ENCODE assay signal across 18 cellular contexts in the genomic region with DNA sequence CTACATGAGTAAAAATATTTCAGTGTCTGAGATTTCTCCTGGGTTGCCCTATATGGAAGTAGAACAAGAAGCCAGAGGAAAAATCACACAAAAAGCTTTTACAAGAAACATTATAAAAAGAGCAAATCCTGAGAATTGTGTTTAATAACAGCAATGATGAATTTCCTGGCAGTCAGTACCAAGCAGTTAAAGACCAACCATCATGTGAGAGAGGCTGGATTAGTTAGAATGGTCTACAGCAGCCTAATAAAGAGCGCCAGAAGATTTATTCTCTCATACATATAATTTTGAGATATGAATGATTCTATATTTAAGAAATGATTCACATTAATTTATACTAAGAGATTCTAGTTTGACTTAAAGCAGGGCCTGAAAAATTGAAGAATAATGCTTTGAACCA.
"Had no signal": no experiment of that assay in that cellular context is flagged by ENCODE, and none has a peak within 500 bp of the region (broad histone marks: within the 10 kb centered on the region; RNA-seq: fewer than 3 reads in every experiment).

No MANE protein-coding gene starts in this region.

- H3K4me1 ChIP-seq: SJSA1, spleen had no signal

- H3K9me3 ChIP-seq: SJSA1 had no signal

- H3K4me3 ChIP-seq: neural progenitor cell, SJSA1, spleen had no signal

- H3K27ac ChIP-seq: neural progenitor cell, SJSA1, spleen had no signal

- ATAC-seq: activated naive CD8-positive, alpha-beta T cell treated with anti-CD3 and anti-CD28 coated beads, Interleukin-2, amount 50 U/mL, for 24 hours had no signal

- H3K9ac ChIP-seq: neural progenitor cell had no signal

- DNase-seq: activated CD4-positive, alpha-beta T cell treated with anti-CD3 and anti-CD28 coated beads, Interleukin-2, amount 50 U/mL, for 48 hours; activated CD8-positive, alpha-beta memory T cell treated with anti-CD3 and anti-CD28 coated beads, Interleukin-2, amount 50 U/mL, for 48 hours; activated gamma-delta T cell; activated naive CD4-positive, alpha-beta T cell treated with anti-CD3 and anti-CD28 coated beads, Interleukin-2, amount 50 U/mL, for 16 hours; activated naive CD8-positive, alpha-beta T cell treated with anti-CD3 and anti-CD28 coated beads, Interleukin-2, amount 50 U/mL, for 24 hours; activated T-cell treated with anti-CD3 and anti-CD28 coated beads, Interleukin-2, amount 50 U/mL, for 48 hours; cerebellar nuclear complex; effector CD4-positive, alpha-beta T cell; foreskin melanocyte; glutamatergic neuron; hippocampal formation; kidney glomerular epithelial cell; spleen; stimulated activated CD4-positive, alpha-beta T cell treated with anti-CD3 and anti-CD28 coated beads, Interleukin-4, amount 100 ng/mL, for 1 hour; stimulated activated naive CD4-positive, alpha-beta T cell; T-helper 9 cell had no signal

- H3K36me3 ChIP-seq: neural progenitor cell, SJSA1, spleen had no signal

- H3K27me3 ChIP-seq: neural progenitor cell, SJSA1, spleen had no signal
